Comparison of ENCODE assay signal across 25 cellular contexts in genomic region chr17:67129283-67129682, GRCh38.
"Had no signal": no experiment of that assay in that cellular context is flagged by ENCODE, and none has a peak within 500 bp of the region (broad histone marks: within the 10 kb centered on the region; RNA-seq: fewer than 3 reads in every experiment).

No MANE protein-coding gene starts in this region.

- H3K27ac ChIP-seq: colonic mucosa, epithelial cell of prostate, esophagus squamous epithelium, gastrocnemius medialis, heart right ventricle, left lung, lower lobe of right lung had no signal

- ATAC-seq: effector memory CD8-positive, alpha-beta T cell; esophagus mucosa; gastrocnemius medialis; heart right ventricle; left cardiac atrium; left lung; left ventricle myocardium superior; lower lobe of right lung; mucosa of descending colon; naive thymus-derived CD8-positive, alpha-beta T cell had no signal

- DNase-seq: colonic mucosa; cortex of kidney; effector CD8-positive, alpha-beta T cell; effector memory CD8-positive, alpha-beta T cell; endodermal cell; erythroblast; esophagus squamous epithelium; foreskin fibroblast; foreskin melanocyte; gastrocnemius medialis; glutamatergic neuron; head of caudate nucleus; heart right ventricle; hypothalamus; immature natural killer cell; left cardiac atrium; left lung; left ventricle myocardium superior; lower lobe of right lung; mesenchymal stem cell; mucosa of descending colon; naive B cell; naive thymus-derived CD8-positive, alpha-beta T cell had no signal

- H3K4me3 ChIP-seq: colonic mucosa, esophagus squamous epithelium, gastrocnemius medialis, heart right ventricle, left lung, lower lobe of right lung, mucosa of descending colon had no signal

- H3K36me3 ChIP-seq: colonic mucosa had no signal

- H3K27me3 ChIP-seq: colonic mucosa, esophagus squamous epithelium, gastrocnemius medialis, heart right ventricle, left lung had no signal

- H3K4me1 ChIP-seq: colonic mucosa, esophagus squamous epithelium, gastrocnemius medialis, left lung, lower lobe of right lung had no signal

- H3K9me3 ChIP-seq: colonic mucosa, esophagus squamous epithelium, gastrocnemius medialis, heart right ventricle, left lung, lower lobe of right lung, mucosa of descending colon had no signal
